Comparison of ENCODE assay signal across 7 cellular contexts in the genomic region with DNA sequence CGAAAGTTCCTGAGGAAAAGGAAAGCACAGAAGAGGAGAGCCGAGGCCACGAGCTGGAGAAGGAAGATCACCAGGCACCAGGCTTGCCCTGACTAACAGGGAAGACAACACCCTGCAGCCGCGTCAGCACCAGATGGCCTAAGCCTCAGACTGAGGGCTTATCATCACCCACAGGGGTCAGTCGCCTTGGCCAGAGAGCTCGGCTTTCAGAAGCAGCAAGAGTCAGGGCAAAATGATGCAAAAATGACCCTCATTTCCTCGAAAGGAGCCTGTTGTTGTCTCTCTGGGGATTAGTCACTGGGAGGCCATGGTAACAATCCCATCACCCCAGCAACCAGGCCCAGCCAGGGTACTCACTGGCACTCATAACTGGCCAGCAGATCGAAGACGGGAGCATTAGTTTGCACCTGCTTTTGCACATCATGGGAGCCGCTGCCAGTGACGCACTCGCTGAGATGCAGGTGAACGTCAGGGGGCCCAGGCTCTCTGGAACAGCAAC. TPM values are rescaled to one million over a fixed set of nuclear protein-coding genes. Genes with fewer than 3 reads are reported as not detected.
A peak's percentile ranks its signal among the peaks of the same experiment; 100 is the strongest.
DNase-seq lines count a peak whose midpoint lies in the region; ATAC-seq and TF ChIP-seq lines count a peak whose summit lies in the region.

No MANE protein-coding gene starts in this region.

- no peaks in the 10 kb centered on the region for H3K36me3 ChIP-seq in suprapubic skin

- intact Hi-C loops in left colon (cut with DNase I, micrococcal nuclease), result no loop called here

- DNase-seq in NCI-H1417 (lab: John Stamatoyannopoulos, UW) (peak; percentile 76 to 96 (median 87)), brain pericyte (ENCODE audit: low read depth, low spot score) (peak; percentile 72), left colon (peak; percentile 52 to 76), suprapubic skin (ENCODE audit: low spot score in 2 of 2) (peak; percentile 94 to 95), NCI-H1436 (lab: John Stamatoyannopoulos, UW) (no peak), HT-29 (ENCODE audit: low spot score) (no peak)

- TF ChIP-seq EP300 in suprapubic skin (IDR thresholded peaks at IDR 0.05), result no peak

- H3K9me3 ChIP-seq in suprapubic skin, result no peaks in the 10 kb centered on the region

- H3K27me3 ChIP-seq in suprapubic skin, result no peaks in the 10 kb centered on the region

- ATAC-seq in left colon, result peak; percentile 40
- no peak for ATAC-seq in GM21529 (IDR thresholded peaks at IDR 0.05; ENCODE audit: unreplicated experiment)

- 50% methylated on average over 9 of the region's 14 CpGs for WGBS in suprapubic skin

- TF ChIP-seq POLR2A in suprapubic skin (IDR thresholded peaks at IDR 0.05), result peak in 1 of 2 donors; percentile 37

- peak in 1 of 2 donors; percentile 16 for TF ChIP-seq CTCF in suprapubic skin (IDR thresholded peaks at IDR 0.05)

- H3K27ac ChIP-seq in suprapubic skin, result peak overlapping the region; percentile 88

- H3K4me1 ChIP-seq in suprapubic skin, result peaks cover 61% of the 10 kb centered on the region

- H3K4me3 ChIP-seq in suprapubic skin, result peak overlapping the region; percentile 25

RNA-seq across cellular contexts. Expression of a gene that starts 42.7 kb away (rescaled TPM):
- total RNA-seq in left colon (100 to 1,000 TPM; 199 to 250 TPM), suprapubic skin (100 to 1,000 TPM; 198 to 238 (median 223) TPM)
- total RNA-seq in HT-29 (2014; rRNA removed; shearing (Covaris generic)), result 19.4 and 20.5 TPM in 2 replicates

Comparison
In these comparisons a context has a peak if more than half of its experiments do, and no peak if none do; other contexts are left out.
1. DNase-seq: peak in NCI-H1417 (3 of 3), brain pericyte (single experiment), left colon (2 of 2) and suprapubic skin (2 of 2); none in NCI-H1436 (single experiment) and HT-29 (single experiment).